In the genomic region with DNA sequence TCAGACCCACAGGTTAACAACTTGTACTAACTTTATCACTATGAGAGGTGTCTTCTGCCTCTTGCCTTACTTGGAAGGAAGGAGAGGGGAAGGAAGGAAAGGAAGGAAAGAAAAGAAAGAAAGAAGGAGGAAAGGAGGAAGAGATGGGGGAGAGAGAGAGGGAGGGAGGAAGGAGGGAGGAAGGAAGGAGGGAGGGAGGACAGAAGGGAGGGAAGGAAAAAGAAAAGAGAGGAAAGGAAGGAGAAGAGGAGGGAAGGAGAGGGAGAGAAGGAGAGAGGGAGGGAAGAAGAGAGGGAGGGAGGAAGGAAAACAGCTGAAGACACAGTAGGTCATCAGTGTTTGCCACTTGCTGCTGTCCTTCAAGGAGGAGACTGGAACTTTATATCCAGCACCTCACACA, we compare ENCODE assay signal across 1 cellular context.
TF ChIP-seq lines count a peak whose summit lies in the region.

No MANE protein-coding gene starts in this region.

TF ChIP-seq in GM23338, 12 proteins besides CTCF, POLR2A, EP300 and RAD21 (continued from another document):
- TF ChIP-seq, protein P1, sequence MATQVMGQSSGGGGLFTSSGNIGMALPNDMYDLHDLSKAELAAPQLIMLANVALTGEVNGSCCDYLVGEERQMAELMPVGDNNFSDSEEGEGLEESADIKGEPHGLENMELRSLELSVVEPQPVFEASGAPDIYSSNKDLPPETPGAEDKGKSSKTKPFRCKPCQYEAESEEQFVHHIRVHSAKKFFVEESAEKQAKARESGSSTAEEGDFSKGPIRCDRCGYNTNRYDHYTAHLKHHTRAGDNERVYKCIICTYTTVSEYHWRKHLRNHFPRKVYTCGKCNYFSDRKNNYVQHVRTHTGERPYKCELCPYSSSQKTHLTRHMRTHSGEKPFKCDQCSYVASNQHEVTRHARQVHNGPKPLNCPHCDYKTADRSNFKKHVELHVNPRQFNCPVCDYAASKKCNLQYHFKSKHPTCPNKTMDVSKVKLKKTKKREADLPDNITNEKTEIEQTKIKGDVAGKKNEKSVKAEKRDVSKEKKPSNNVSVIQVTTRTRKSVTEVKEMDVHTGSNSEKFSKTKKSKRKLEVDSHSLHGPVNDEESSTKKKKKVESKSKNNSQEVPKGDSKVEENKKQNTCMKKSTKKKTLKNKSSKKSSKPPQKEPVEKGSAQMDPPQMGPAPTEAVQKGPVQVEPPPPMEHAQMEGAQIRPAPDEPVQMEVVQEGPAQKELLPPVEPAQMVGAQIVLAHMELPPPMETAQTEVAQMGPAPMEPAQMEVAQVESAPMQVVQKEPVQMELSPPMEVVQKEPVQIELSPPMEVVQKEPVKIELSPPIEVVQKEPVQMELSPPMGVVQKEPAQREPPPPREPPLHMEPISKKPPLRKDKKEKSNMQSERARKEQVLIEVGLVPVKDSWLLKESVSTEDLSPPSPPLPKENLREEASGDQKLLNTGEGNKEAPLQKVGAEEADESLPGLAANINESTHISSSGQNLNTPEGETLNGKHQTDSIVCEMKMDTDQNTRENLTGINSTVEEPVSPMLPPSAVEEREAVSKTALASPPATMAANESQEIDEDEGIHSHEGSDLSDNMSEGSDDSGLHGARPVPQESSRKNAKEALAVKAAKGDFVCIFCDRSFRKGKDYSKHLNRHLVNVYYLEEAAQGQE (IDR thresholded peaks at IDR 0.05; ENCODE audit: unreplicated experiment): no peak
- no peak for TF ChIP-seq ZNF114 (CRISPR knock-in tag; IDR thresholded peaks at IDR 0.05)
- TF ChIP-seq, protein P2, sequence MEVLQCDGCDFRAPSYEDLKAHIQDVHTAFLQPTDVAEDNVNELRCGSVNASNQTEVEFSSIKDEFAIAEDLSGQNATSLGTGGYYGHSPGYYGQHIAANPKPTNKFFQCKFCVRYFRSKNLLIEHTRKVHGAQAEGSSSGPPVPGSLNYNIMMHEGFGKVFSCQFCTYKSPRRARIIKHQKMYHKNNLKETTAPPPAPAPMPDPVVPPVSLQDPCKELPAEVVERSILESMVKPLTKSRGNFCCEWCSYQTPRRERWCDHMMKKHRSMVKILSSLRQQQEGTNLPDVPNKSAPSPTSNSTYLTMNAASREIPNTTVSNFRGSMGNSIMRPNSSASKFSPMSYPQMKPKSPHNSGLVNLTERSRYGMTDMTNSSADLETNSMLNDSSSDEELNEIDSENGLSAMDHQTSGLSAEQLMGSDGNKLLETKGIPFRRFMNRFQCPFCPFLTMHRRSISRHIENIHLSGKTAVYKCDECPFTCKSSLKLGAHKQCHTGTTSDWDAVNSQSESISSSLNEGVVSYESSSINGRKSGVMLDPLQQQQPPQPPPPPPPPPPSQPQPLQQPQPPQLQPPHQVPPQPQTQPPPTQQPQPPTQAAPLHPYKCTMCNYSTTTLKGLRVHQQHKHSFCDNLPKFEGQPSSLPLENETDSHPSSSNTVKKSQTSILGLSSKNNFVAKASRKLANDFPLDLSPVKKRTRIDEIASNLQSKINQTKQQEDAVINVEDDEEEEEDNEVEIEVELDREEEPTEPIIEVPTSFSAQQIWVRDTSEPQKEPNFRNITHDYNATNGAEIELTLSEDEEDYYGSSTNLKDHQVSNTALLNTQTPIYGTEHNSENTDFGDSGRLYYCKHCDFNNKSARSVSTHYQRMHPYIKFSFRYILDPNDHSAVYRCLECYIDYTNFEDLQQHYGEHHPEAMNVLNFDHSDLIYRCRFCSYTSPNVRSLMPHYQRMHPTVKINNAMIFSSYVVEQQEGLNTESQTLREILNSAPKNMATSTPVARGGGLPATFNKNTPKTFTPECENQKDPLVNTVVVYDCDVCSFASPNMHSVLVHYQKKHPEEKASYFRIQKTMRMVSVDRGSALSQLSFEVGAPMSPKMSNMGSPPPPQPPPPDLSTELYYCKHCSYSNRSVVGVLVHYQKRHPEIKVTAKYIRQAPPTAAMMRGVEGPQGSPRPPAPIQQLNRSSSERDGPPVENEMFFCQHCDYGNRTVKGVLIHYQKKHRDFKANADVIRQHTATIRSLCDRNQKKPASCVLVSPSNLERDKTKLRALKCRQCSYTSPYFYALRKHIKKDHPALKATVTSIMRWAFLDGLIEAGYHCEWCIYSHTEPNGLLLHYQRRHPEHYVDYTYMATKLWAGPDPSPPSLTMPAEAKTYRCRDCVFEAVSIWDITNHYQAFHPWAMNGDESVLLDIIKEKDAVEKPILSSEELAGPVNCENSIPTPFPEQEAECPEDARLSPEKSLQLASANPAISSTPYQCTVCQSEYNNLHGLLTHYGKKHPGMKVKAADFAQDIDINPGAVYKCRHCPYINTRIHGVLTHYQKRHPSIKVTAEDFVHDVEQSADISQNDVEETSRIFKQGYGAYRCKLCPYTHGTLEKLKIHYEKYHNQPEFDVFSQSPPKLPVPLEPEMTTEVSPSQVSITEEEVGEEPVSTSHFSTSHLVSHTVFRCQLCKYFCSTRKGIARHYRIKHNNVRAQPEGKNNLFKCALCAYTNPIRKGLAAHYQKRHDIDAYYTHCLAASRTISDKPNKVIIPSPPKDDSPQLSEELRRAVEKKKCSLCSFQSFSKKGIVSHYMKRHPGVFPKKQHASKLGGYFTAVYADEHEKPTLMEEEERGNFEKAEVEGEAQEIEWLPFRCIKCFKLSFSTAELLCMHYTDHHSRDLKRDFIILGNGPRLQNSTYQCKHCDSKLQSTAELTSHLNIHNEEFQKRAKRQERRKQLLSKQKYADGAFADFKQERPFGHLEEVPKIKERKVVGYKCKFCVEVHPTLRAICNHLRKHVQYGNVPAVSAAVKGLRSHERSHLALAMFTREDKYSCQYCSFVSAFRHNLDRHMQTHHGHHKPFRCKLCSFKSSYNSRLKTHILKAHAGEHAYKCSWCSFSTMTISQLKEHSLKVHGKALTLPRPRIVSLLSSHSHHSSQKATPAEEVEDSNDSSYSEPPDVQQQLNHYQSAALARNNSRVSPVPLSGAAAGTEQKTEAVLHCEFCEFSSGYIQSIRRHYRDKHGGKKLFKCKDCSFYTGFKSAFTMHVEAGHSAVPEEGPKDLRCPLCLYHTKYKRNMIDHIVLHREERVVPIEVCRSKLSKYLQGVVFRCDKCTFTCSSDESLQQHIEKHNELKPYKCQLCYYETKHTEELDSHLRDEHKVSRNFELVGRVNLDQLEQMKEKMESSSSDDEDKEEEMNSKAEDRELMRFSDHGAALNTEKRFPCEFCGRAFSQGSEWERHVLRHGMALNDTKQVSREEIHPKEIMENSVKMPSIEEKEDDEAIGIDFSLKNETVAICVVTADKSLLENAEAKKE (CRISPR knock-in tag; IDR thresholded peaks at IDR 0.05): no peak
- TF ChIP-seq EZH2 (IDR thresholded peaks at IDR 0.05; ENCODE audit: low read depth, unreplicated experiment): no peak
